Comparison of ENCODE assay signal across 20 cellular contexts in genomic region chr1:230684146-230684545, GRCh38. TPM values are rescaled to one million over a fixed set of nuclear protein-coding genes. Genes with fewer than 3 reads are reported as not detected.
A peak's percentile ranks its signal among the peaks of the same experiment; 100 is the strongest.
DNase-seq lines count a peak whose midpoint lies in the region; TF ChIP-seq lines count a peak whose summit lies in the region.
"Had no signal": no experiment of that assay in that cellular context is flagged by ENCODE, and none has a peak within 500 bp of the region (broad histone marks: within the 10 kb centered on the region; RNA-seq: fewer than 3 reads in every experiment).

No MANE protein-coding gene starts in this region.

- peak; percentile 73 for DNase-seq in HPDE6-E6E7 (ENCODE audit: extremely low spot score)
- peak; percentile 70 for DNase-seq in mammary epithelial cell
- peak; percentile 36 for DNase-seq in hepatocyte (ENCODE audit: low spot score)
- peak; percentile 44 for DNase-seq in renal cortical epithelial cell (ENCODE audit: low read depth)
- no peak for DNase-seq in COLO829 (ENCODE audit: low spot score)
- no peak for DNase-seq in NCI-H2171 (lab: John Stamatoyannopoulos, UW)
- no peak for DNase-seq in activated T-cell treated with anti-CD3 and anti-CD28 coated beads for 4 hours
- DNase-seq in OCI-M1 (lab: John Stamatoyannopoulos, UW), result no peak
- DNase-seq: CD8-positive, alpha-beta memory T cell; GDM1; H9; MV-4-11; NCI-H1436; NCI-H2227 treated with DMSO at 0.1 percent for 48 hours; NCI-H524; Peyer's patch; SHP77 treated with DMSO at 0.1 percent for 48 hours had no signal

- H3K4me2 ChIP-seq in mammary epithelial cell (ENCODE audit: insufficient read depth, low read depth, low read length) (peak overlapping the region; percentile 6), hepatocyte (no peak overlapping the region)
- H3K4me2 ChIP-seq: BLaER1 had no signal

- BruUV-seq in mammary epithelial cell (replicated peaks; lab: Mats Ljungman, UMichigan), result no TSS peak

- H3K27ac ChIP-seq in mammary epithelial cell (ENCODE audit: insufficient read depth, low read depth, low read length) (no peak overlapping the region), hepatocyte (peak overlapping the region; percentile 71)
- H3K27ac ChIP-seq: BLaER1, Peyer's patch had no signal

- 43% methylated on average over 2 of the region's 2 CpGs for WGBS in mammary epithelial cell (ENCODE audit: low coverage, missing lambda C conversion rate)
- 86% methylated on average over 2 of the region's 2 CpGs for WGBS in hepatocyte (ENCODE audit: low lambda C conversion rate, missing lambda C conversion rate)

- H3K36me3 ChIP-seq in mammary epithelial cell (ENCODE audit: insufficient read depth, low read length) (peaks cover 18% of the 10 kb centered on the region), hepatocyte (replicated peaks; ENCODE audit: insufficient read depth, low read depth) (no peaks in the 10 kb centered on the region)

- H4K20me1 ChIP-seq in mammary epithelial cell (ENCODE audit: insufficient read depth, low read length) (no peaks in the 10 kb centered on the region), hepatocyte (ENCODE audit: insufficient read depth, poor library complexity, severe bottlenecking) (no peaks in the 10 kb centered on the region)
- H4K20me1 ChIP-seq: BLaER1 had no signal

- no peaks in the 10 kb centered on the region for H3K79me2 ChIP-seq in mammary epithelial cell (ENCODE audit: insufficient read depth, low read length)
- no peaks in the 10 kb centered on the region for H3K79me2 ChIP-seq in hepatocyte

- H2AFZ ChIP-seq in mammary epithelial cell (ENCODE audit: low read depth, low read length), result no peak overlapping the region
- H2AFZ ChIP-seq in hepatocyte, result no peak overlapping the region

- in situ Hi-C loops in mammary epithelial cell (cut with MboI; ENCODE audit: low sequenced_read_pairs in 2 of 2), result no loop called here

- H3K4me3 ChIP-seq in mammary epithelial cell (replicated peaks in 1 of 3; ENCODE audit: insufficient read depth in 1 of 3, low read depth in 2 of 3, low read length in 3 of 3) (no peak overlapping the region), hepatocyte (no peak overlapping the region)
- H3K4me3 ChIP-seq: BLaER1, GM12878, Peyer's patch had no signal

- H3K4me1 ChIP-seq in mammary epithelial cell (ENCODE audit: insufficient read depth, low read length), result peaks cover 30% of the 10 kb centered on the region
- H3K4me1 ChIP-seq in hepatocyte (ENCODE audit: insufficient read depth), result peaks cover 34% of the 10 kb centered on the region
- H3K4me1 ChIP-seq: BLaER1 had no signal

- intact Hi-C loops in mammary epithelial cell (cut with micrococcal nuclease), result no loop called here

- TF ChIP-seq CTCF in mammary epithelial cell (conservative IDR thresholded peaks at IDR 0.05 in 1 of 2, IDR thresholded peaks at IDR 0.05 in 1 of 2; ENCODE audit: extremely low read depth in 1 of 2, insufficient read depth in 1 of 2, low read depth in 1 of 2, low read length in 2 of 2), result no peak
- TF ChIP-seq CTCF in hepatocyte (IDR thresholded peaks at IDR 0.05; ENCODE audit: poor library complexity), result no peak

- no peaks in the 10 kb centered on the region for H3K9me2 ChIP-seq in hepatocyte (replicated peaks; ENCODE audit: insufficient read depth)

- H3K9ac ChIP-seq in mammary epithelial cell (ENCODE audit: insufficient read depth, low read length), result no peak overlapping the region
- H3K9ac ChIP-seq: BLaER1 had no signal

- H3K9me3 ChIP-seq in mammary epithelial cell (replicated peaks; ENCODE audit: insufficient read depth, low read length) (no peaks in the 10 kb centered on the region), hepatocyte (ENCODE audit: low read depth) (no peaks in the 10 kb centered on the region)
- H3K9me3 ChIP-seq: BLaER1, Peyer's patch had no signal

- CTCF ChIA-PET in mammary epithelial cell (lab: Charles Lee; ENCODE audit: low non-redundant PET), result no interaction called here

- dilution Hi-C loops in mammary epithelial cell (cut with HindIII; ENCODE audit: low sequenced_read_pairs), result no loop called here

- H3K27me3 ChIP-seq in mammary epithelial cell (ENCODE audit: insufficient read depth, low read length), result no peaks in the 10 kb centered on the region
- no peaks in the 10 kb centered on the region for H3K27me3 ChIP-seq in hepatocyte
- H3K27me3 ChIP-seq: BLaER1, Peyer's patch had no signal

RNA-seq across cellular contexts. Expression of gene AGT, which starts 29.8 kb away (rescaled TPM):
- total RNA-seq in mammary epithelial cell (under 1 TPM in 1 of 2 donors, not detected in 1; 0.17 TPM), hepatocyte (476 and 505 TPM in 2 replicates), renal cortical epithelial cell (1.2 and 2.9 TPM in 2 replicates)
- polyA plus RNA-seq in mammary epithelial cell (not detected), hepatocyte (455 and 583 TPM in 2 replicates)
- not detected for polyA minus RNA-seq in mammary epithelial cell
- total RNA-seq: CD8-positive, alpha-beta memory T cell; H9 had no signal
- polyA plus RNA-seq: CD8-positive, alpha-beta memory T cell; GM12878; IgD-negative memory B cell had no signal

RNA-seq across cellular contexts. Expression of gene COG2, which starts 41.9 kb away (rescaled TPM):
- total RNA-seq in mammary epithelial cell, result 10 to 100 TPM; 16.7 to 17.7 TPM
- polyA plus RNA-seq in mammary epithelial cell, result 11.0 TPM
- polyA minus RNA-seq in mammary epithelial cell, result 20.8 TPM
- 39.9 and 46.2 TPM in 2 replicates for total RNA-seq in hepatocyte
- 23.7 and 25.3 TPM in 2 replicates for polyA plus RNA-seq in hepatocyte
- total RNA-seq in renal cortical epithelial cell, result 25.9 and 39.4 TPM in 2 replicates

Comparison
In these comparisons a context has a peak if more than half of its experiments do, and no peak if none do; other contexts are left out.
1. DNase-seq: peak in HPDE6-E6E7 (single experiment), mammary epithelial cell (single experiment), hepatocyte (single experiment) and renal cortical epithelial cell (single experiment); none in COLO829 (single experiment), NCI-H2171 (single experiment), activated T-cell treated with anti-CD3 and anti-CD28 coated beads for 4 hours (single experiment) and OCI-M1 (single experiment).
2. RNA of gene AGT, which starts 29.8 kb away (total RNA-seq): 476 to 505 TPM in hepatocyte; 1.2 to 2.9 TPM in renal cortical epithelial cell and 0.17 TPM in mammary epithelial cell; every median in the first group is over 100 times any median in the second.